7 cellular contexts compared by ENCODE assay signal in the genomic region with DNA sequence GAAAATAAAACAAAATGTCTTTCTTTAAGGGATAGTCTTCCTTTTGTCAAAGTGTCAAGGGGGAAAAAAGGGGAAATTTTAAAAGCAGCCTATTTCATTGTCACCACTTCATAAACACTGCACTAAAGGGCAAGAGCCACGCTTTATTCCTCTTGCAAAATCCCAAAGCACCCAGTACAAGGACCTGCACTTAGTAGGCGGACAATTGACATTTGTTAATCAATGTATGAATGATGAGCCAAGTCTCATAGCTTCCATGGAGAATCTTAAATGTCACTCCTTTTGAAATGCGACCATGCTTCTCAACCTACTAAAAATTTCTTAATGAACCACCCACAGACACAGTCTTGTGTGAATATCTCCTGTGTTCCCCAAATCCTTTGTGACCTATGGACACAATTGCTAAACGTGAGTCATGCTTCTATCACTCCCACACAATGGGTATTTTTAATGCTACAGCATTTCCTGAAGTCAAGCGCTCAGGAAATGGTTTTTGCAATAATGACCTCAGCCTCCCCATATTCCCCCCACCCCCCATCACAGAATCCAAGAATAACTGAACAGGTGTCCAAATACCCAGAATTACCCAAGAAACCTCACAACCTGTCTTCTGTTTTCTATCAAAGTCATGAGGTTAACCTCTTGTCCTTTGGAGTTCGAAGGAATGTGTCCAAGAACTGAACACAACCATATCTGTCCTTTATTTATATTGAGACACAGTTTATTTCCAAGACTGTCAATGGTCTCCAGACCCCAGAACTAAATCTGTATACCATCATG.
A peak's percentile ranks its signal among the peaks of the same experiment; 100 is the strongest.
DNase-seq lines count a peak whose midpoint lies in the region; ATAC-seq and TF ChIP-seq lines count a peak whose summit lies in the region.

No MANE protein-coding gene starts in this region.

- H2AFZ ChIP-seq in parathyroid adenoma, result peak overlapping the region; percentile 10

- no peak for TF ChIP-seq POLR2A in suprapubic skin (IDR thresholded peaks at IDR 0.05)

- DNase-seq in OCI-M1 (lab: John Stamatoyannopoulos, UW) (peak; percentile 21), dermis microvascular lymphatic vessel endothelial cell (ENCODE audit: low read depth in 2 of 2) (peak; percentile 87 to 94), suprapubic skin (ENCODE audit: low spot score in 2 of 2) (no peak), NCI-H2029 (lab: John Stamatoyannopoulos, UW) (no peak)

- peaks cover 40% of the 10 kb centered on the region for H3K4me1 ChIP-seq in parathyroid adenoma
- peaks cover 19% of the 10 kb centered on the region for H3K4me1 ChIP-seq in suprapubic skin

- no peak overlapping the region for H3K4me2 ChIP-seq in parathyroid adenoma (ENCODE audit: low read length)

- H3K4me3 ChIP-seq in parathyroid adenoma (ENCODE audit: low read depth, low read length) (no peak overlapping the region), suprapubic skin (no peak overlapping the region)

- WGBS in suprapubic skin, result 54% methylated on average over 6 of the region's 6 CpGs

- ATAC-seq in GM18520 (IDR thresholded peaks at IDR 0.05; ENCODE audit: unreplicated experiment) (peak; percentile 31), HG02642 (IDR thresholded peaks at IDR 0.05; ENCODE audit: poor library complexity, unreplicated experiment) (peak; percentile 40)

- no peak for TF ChIP-seq EP300 in suprapubic skin (IDR thresholded peaks at IDR 0.05)

- TF ChIP-seq CTCF in parathyroid adenoma (IDR thresholded peaks at IDR 0.05), result no peak
- no peak for TF ChIP-seq CTCF in suprapubic skin (IDR thresholded peaks at IDR 0.05)

- H3K27me3 ChIP-seq in parathyroid adenoma (ENCODE audit: control insufficient read depth, insufficient read depth, low read length) (no peaks in the 10 kb centered on the region), suprapubic skin (no peaks in the 10 kb centered on the region)

- H3K36me3 ChIP-seq in parathyroid adenoma (ENCODE audit: control insufficient read depth, insufficient read depth, low read length), result no peaks in the 10 kb centered on the region
- no peaks in the 10 kb centered on the region for H3K36me3 ChIP-seq in suprapubic skin

- H3K9me3 ChIP-seq in parathyroid adenoma (ENCODE audit: control insufficient read depth, low read length), result no peaks in the 10 kb centered on the region
- no peaks in the 10 kb centered on the region for H3K9me3 ChIP-seq in suprapubic skin

- H3K27ac ChIP-seq in parathyroid adenoma (peak overlapping the region; percentile 43), suprapubic skin (no peak overlapping the region)

- no peaks in the 10 kb centered on the region for H3K79me2 ChIP-seq in parathyroid adenoma

- no peak overlapping the region for H3K9ac ChIP-seq in parathyroid adenoma

Comparison
In these comparisons a context has a peak if more than half of its experiments do, and no peak if none do; other contexts are left out.
1. DNase-seq: peak in OCI-M1 (single experiment) and dermis microvascular lymphatic vessel endothelial cell (2 of 2); none in suprapubic skin (0 of 2) and NCI-H2029 (single experiment).